ENCODE assay signal across 8 cellular contexts in genomic region chr1:119140177-119141019, GRCh38. TPM values are rescaled to one million over a fixed set of nuclear protein-coding genes. Genes with fewer than 3 reads are reported as not detected.
A peak's percentile ranks its signal among the peaks of the same experiment; 100 is the strongest.
DNase-seq lines count a peak whose midpoint lies in the region; ATAC-seq and TF ChIP-seq lines count a peak whose summit lies in the region.

WARS2 (minus strand) TSS chr1:119140653; CDS start chr1:119140644, 9 bp downstream.

- H3K36me3 Mint-ChIP-seq in GM23338 (ENCODE audit: low read depth) (peaks cover 3% of the 10 kb centered on the region; the same call in 1 of the 3 replicates), naive B cell (no peaks in the 10 kb centered on the region)
- H3K36me3 Mint-ChIP-seq in stimulated activated memory B cell treated with anti-CD40 and anti-IgM and Interleukin-4, amounts not matched to agents 10 μg/mL and 1 μg/mL and 100 μg/mL, for 72 hours, result peaks cover 11% of the 10 kb centered on the region

- H3K9me3 Mint-ChIP-seq in GM23338, result no peaks in the 10 kb centered on the region
- H3K9me3 Mint-ChIP-seq in naive B cell, result no peaks in the 10 kb centered on the region
- H3K9me3 Mint-ChIP-seq in stimulated activated memory B cell treated with anti-CD40 and anti-IgM and Interleukin-4, amounts not matched to agents 10 μg/mL and 1 μg/mL and 100 μg/mL, for 72 hours, result no peaks in the 10 kb centered on the region

- H3K9me3 ChIP-seq in fibroblast of lung (ENCODE audit: control insufficient read depth, insufficient read depth, low read depth, low read length), result no peaks in the 10 kb centered on the region

- ATAC-seq in GM23338 (peak; percentile 97), naive B cell (ENCODE audit: low read depth in 2 of 2) (peak; percentile 83)
- peak; percentile 99 for ATAC-seq in stimulated activated memory B cell treated with anti-CD40 and anti-IgM and Interleukin-4, amounts not matched to agents 10 μg/mL and 1 μg/mL and 100 μg/mL, for 72 hours

- H2AFZ ChIP-seq in GM23338 (peak within 1 kb of the TSS; percentile 93), fibroblast of lung (ENCODE audit: low read length) (peak within 1 kb of the TSS; percentile 91)

- H3K27ac ChIP-seq in GM23338 (ENCODE audit: low read depth) (peak within 1 kb of the TSS; percentile 95), fibroblast of lung (ENCODE audit: insufficient read depth, low read length) (peak within 1 kb of the TSS; percentile 99)

- H3K36me3 ChIP-seq in GM23338 (ENCODE audit: insufficient read depth) (no peaks in the 10 kb centered on the region), fibroblast of lung (ENCODE audit: control insufficient read depth, insufficient read depth, low read length) (no peaks in the 10 kb centered on the region)

- H4K20me1 ChIP-seq in GM23338 (replicated peaks; ENCODE audit: insufficient read depth), result no peaks in the 10 kb centered on the region
- H4K20me1 ChIP-seq in fibroblast of lung (ENCODE audit: control insufficient read depth, extremely low read depth, insufficient read depth, low read length), result no peaks in the 10 kb centered on the region

- H3K9ac ChIP-seq in fibroblast of lung (ENCODE audit: insufficient read depth, low read length), result peak within 1 kb of the TSS; percentile 93

- H3K27me3 ChIP-seq in GM23338 (ENCODE audit: insufficient read depth), result no peaks in the 10 kb centered on the region
- H3K27me3 ChIP-seq in fibroblast of lung (ENCODE audit: control insufficient read depth, insufficient read depth, low read length), result no peaks in the 10 kb centered on the region

- no peak within 1 kb of the TSS for H3K4me3 Mint-ChIP-seq in GM23338
- H3K4me3 Mint-ChIP-seq in naive B cell, result no peak within 1 kb of the TSS
- no peak within 1 kb of the TSS for H3K4me3 Mint-ChIP-seq in stimulated activated memory B cell treated with anti-CD40 and anti-IgM and Interleukin-4, amounts not matched to agents 10 μg/mL and 1 μg/mL and 100 μg/mL, for 72 hours

- 0 out of 4 replicates have a peak, but pooled peaks of 1 of the 2 experiments have one; percentile 1 for TF ChIP-seq CTCF in GM23338 (conservative IDR thresholded peaks at IDR 0.05; ENCODE audit: low read depth in 2 of 2)
- no peak for TF ChIP-seq CTCF in fibroblast of lung (conservative IDR thresholded peaks at IDR 0.05 in 1 of 2, IDR thresholded peaks at IDR 0.05 in 1 of 2; ENCODE audit: low read depth in 1 of 2, low read length in 2 of 2)

- peaks cover 27% of the 10 kb centered on the region for H3K79me2 ChIP-seq in GM23338 (replicated peaks; ENCODE audit: insufficient read depth)
- peaks cover 5% of the 10 kb centered on the region for H3K79me2 ChIP-seq in fibroblast of lung (ENCODE audit: control insufficient read depth, insufficient read depth, low read length)

- H3K27ac Mint-ChIP-seq in GM23338 (no peak within 1 kb of the TSS), naive B cell (peak within 1 kb of the TSS in 1 of 6 donors; percentile 31)
- no peak within 1 kb of the TSS for H3K27ac Mint-ChIP-seq in stimulated activated memory B cell treated with anti-CD40 and anti-IgM and Interleukin-4, amounts not matched to agents 10 μg/mL and 1 μg/mL and 100 μg/mL, for 72 hours

- H3K4me2 ChIP-seq in GM23338 (peak within 1 kb of the TSS; percentile 81), fibroblast of lung (ENCODE audit: extremely low read depth, insufficient read depth, low read length) (peak within 1 kb of the TSS; percentile 93)

- H3K4me1 ChIP-seq in GM23338 (ENCODE audit: insufficient read depth), result 0 out of 2 replicates have a peak, but pooled peaks cover 7% of the 10 kb centered on the region
- peaks cover 7% of the 10 kb centered on the region for H3K4me1 ChIP-seq in fibroblast of lung (ENCODE audit: control insufficient read depth, extremely low read depth, insufficient read depth, low read length)

- H3K4me1 Mint-ChIP-seq in GM23338 (peaks cover 9% of the 10 kb centered on the region; the same call in 2 of the 3 replicates), naive B cell (peaks cover 3 to 10% (median 4%) of the 10 kb centered on the region in 3 donors)
- H3K4me1 Mint-ChIP-seq in stimulated activated memory B cell treated with anti-CD40 and anti-IgM and Interleukin-4, amounts not matched to agents 10 μg/mL and 1 μg/mL and 100 μg/mL, for 72 hours, result peaks cover 24% of the 10 kb centered on the region

- H3K27me3 Mint-ChIP-seq in GM23338 (ENCODE audit: insufficient read depth, low read depth, poor library complexity) (no peaks in the 10 kb centered on the region), naive B cell (no peaks in the 10 kb centered on the region)
- H3K27me3 Mint-ChIP-seq in stimulated activated memory B cell treated with anti-CD40 and anti-IgM and Interleukin-4, amounts not matched to agents 10 μg/mL and 1 μg/mL and 100 μg/mL, for 72 hours, result no peaks in the 10 kb centered on the region

- H3F3A ChIP-seq in GM23338 (replicated peaks; ENCODE audit: low read depth), result peaks cover 5% of the 10 kb centered on the region; the same call in 1 of the 2 replicates

- peak; percentile 99 for DNase-seq in Daoy (ENCODE audit: low read depth)
- peak; percentile 98 for DNase-seq in GM23338 (ENCODE audit: low spot score)
- peak; percentile 96 to 97 for DNase-seq in Kasumi-1 (lab: John Stamatoyannopoulos, UW)
- peak; percentile 98 for DNase-seq in RKO (ENCODE audit: low spot score)
- DNase-seq in activated T-helper 1 cell treated with Interleukin-2 at 50 U/mL for 16 hours (ENCODE audit: low read depth), result peak; percentile 84
- peak; percentile 98 to 99 for DNase-seq in fibroblast of lung (ENCODE audit: low read depth in 2 of 2)
- DNase-seq in naive B cell, result peak; percentile 95

- H3K4me3 ChIP-seq in GM23338 (peak within 1 kb of the TSS; percentile 64), fibroblast of lung (replicated peaks in 1 of 4; ENCODE audit: control extremely low read depth in 1 of 4, insufficient read depth in 1 of 4, low read depth in 3 of 4, low read length in 4 of 4) (peak within 1 kb of the TSS; percentile 54 to 77 (median 70))

- no peaks in the 10 kb centered on the region for H3K9me2 ChIP-seq in GM23338 (ENCODE audit: insufficient read depth)

TF ChIP-seq in GM23338, 12 proteins besides CTCF, POLR2A, EP300 and RAD21:
- peak; percentile 36; the same call in 1 of the 2 replicates for TF ChIP-seq ETS1 (IDR thresholded peaks at IDR 0.05)
- TF ChIP-seq NANOG (IDR thresholded peaks at IDR 0.05; ENCODE audit: borderline replicate concordance), result no peak
- peak; percentile 63 for TF ChIP-seq POLR2AphosphoS5 (IDR thresholded peaks at IDR 0.05; ENCODE audit: low read depth)
- TF ChIP-seq CREB1 (CRISPR knock-in tag; IDR thresholded peaks at IDR 0.05; ENCODE audit: low read depth), result peak; percentile 97

RNA-seq across cellular contexts. Expression of gene WARS2, which starts in this region (rescaled TPM):
- total RNA-seq in Daoy (2014; rRNA removed; shearing (Covaris generic)), result 20.4 and 22.7 TPM in 2 replicates
- 12.6 and 14.3 TPM in 2 replicates for total RNA-seq in GM23338 (2014; rRNA removed; shearing (Covaris generic))
- polyA plus RNA-seq in GM23338 (2016; fragmentation: Nextera tagmentation; extraction: Ambion mirVana) (5.7 and 6.4 TPM in 2 replicates), fibroblast of lung (12.6 and 13.3 TPM in 2 replicates), naive B cell (ENCODE audit: low read depth in 6 of 6) (10 to 100 TPM in 5 of 6 donors, 1 to 10 TPM in 1; 6.2 to 21.3 (median 19.1) TPM)
- total RNA-seq in fibroblast of lung, result 20.3 and 22.1 TPM in 2 replicates
- polyA plus RNA-seq in fibroblast of lung (2012), result 9.5 and 10.9 TPM in 2 replicates
- polyA minus RNA-seq in fibroblast of lung (ENCODE audit: low replicate concordance), result 11.4 and 24.9 TPM in 2 replicates

Comparison
In these comparisons a context has a peak if more than half of its experiments do, and no peak if none do; other contexts are left out.
1. Peak in every context shown above with its lines: DNase-seq, ATAC-seq, H3K4me3 ChIP-seq and H3K27ac ChIP-seq.